In genomic region chr5:74934949-74935751, GRCh38 we compare ENCODE assay signal across 9 cellular contexts.
DNase-seq lines count a peak whose midpoint lies in the region; ATAC-seq and TF ChIP-seq lines count a peak whose summit lies in the region.
"Had no signal": no experiment of that assay in that cellular context is flagged by ENCODE, and none has a peak within 500 bp of the region (broad histone marks: within the 10 kb centered on the region; RNA-seq: fewer than 3 reads in every experiment).

No MANE protein-coding gene starts in this region.

- peaks cover 26% of the 10 kb centered on the region for H3K4me1 Mint-ChIP-seq in activated naive CD8-positive, alpha-beta T cell treated with anti-CD3 and anti-CD28 coated beads for 36 hours
- H3K4me1 Mint-ChIP-seq in Caco-2 (ENCODE audit: low read depth, unreplicated experiment), result no peaks in the 10 kb centered on the region

- H3K4me3 ChIP-seq in MG63 (no peak overlapping the region), kidney epithelial cell (ENCODE audit: low read depth, low read length) (no peak overlapping the region), Caco-2 (ENCODE audit: low read depth, low read length) (no peak overlapping the region)
- H3K4me3 ChIP-seq: ovary had no signal

- H3K4me3 Mint-ChIP-seq in activated naive CD8-positive, alpha-beta T cell treated with anti-CD3 and anti-CD28 coated beads for 36 hours, result peak overlapping the region; percentile 47
- H3K4me3 Mint-ChIP-seq in Caco-2 (ENCODE audit: unreplicated experiment), result no peak overlapping the region

- intact Hi-C loops in Caco-2 (cut with micrococcal nuclease; ENCODE audit: unreplicated experiment), result no loop called here

- CTCF ChIA-PET in Caco-2 (lab: Charles Lee), result interaction anchor here (0.8 kb wide), 1 partner anchor 14 kb away, joined by 4 read pairs; no protein-coding TSS in a partner anchor

- DNase-seq in ELR (ENCODE audit: low read depth) (peak; percentile 66), MG63 (peak; percentile 28), kidney epithelial cell (ENCODE audit: low read depth) (no peak), NCI-H345 (lab: John Stamatoyannopoulos, UW) (no peak), Caco-2 (no peak)
- DNase-seq in activated naive CD8-positive, alpha-beta T cell treated with anti-CD3 and anti-CD28 coated beads for 36 hours, result peak; percentile 19

- H3K9me3 ChIP-seq in MG63 (no peaks in the 10 kb centered on the region), Caco-2 (peaks cover 7% of the 10 kb centered on the region; the same call in 1 of the 2 replicates)
- H3K9me3 ChIP-seq: ovary had no signal

- ATAC-seq in HG03135 (IDR thresholded peaks at IDR 0.05; ENCODE audit: unreplicated experiment) (no peak), GM18517 (IDR thresholded peaks at IDR 0.05; ENCODE audit: unreplicated experiment) (no peak)

- H3K27me3 Mint-ChIP-seq in activated naive CD8-positive, alpha-beta T cell treated with anti-CD3 and anti-CD28 coated beads for 36 hours, result no peaks in the 10 kb centered on the region
- no peaks in the 10 kb centered on the region for H3K27me3 Mint-ChIP-seq in Caco-2 (ENCODE audit: insufficient read depth, unreplicated experiment)

- H3K4me1 ChIP-seq in Caco-2, result peaks cover 9% of the 10 kb centered on the region

- peak overlapping the region; percentile 65 for H3K27ac Mint-ChIP-seq in activated naive CD8-positive, alpha-beta T cell treated with anti-CD3 and anti-CD28 coated beads for 36 hours
- no peak overlapping the region for H3K27ac Mint-ChIP-seq in Caco-2 (ENCODE audit: unreplicated experiment)

- no peaks in the 10 kb centered on the region for H3K36me3 ChIP-seq in MG63
- H3K36me3 ChIP-seq in kidney epithelial cell (ENCODE audit: control insufficient read depth, insufficient read depth, low read length), result no peaks in the 10 kb centered on the region
- no peaks in the 10 kb centered on the region for H3K36me3 ChIP-seq in Caco-2 (ENCODE audit: control insufficient read depth, insufficient read depth, low read length)
- H3K36me3 ChIP-seq: ovary had no signal

- no TSS peak for BruUV-seq in Caco-2 (replicated peaks; lab: Mats Ljungman, UMichigan)

- no peaks in the 10 kb centered on the region for H3K9me3 Mint-ChIP-seq in activated naive CD8-positive, alpha-beta T cell treated with anti-CD3 and anti-CD28 coated beads for 36 hours
- peaks cover 9% of the 10 kb centered on the region for H3K9me3 Mint-ChIP-seq in Caco-2 (ENCODE audit: unreplicated experiment)

- H3K36me3 Mint-ChIP-seq in activated naive CD8-positive, alpha-beta T cell treated with anti-CD3 and anti-CD28 coated beads for 36 hours, result no peaks in the 10 kb centered on the region
- no peaks in the 10 kb centered on the region for H3K36me3 Mint-ChIP-seq in Caco-2 (ENCODE audit: insufficient read depth, unreplicated experiment)

- POLR2A ChIA-PET in Caco-2 (lab: Charles Lee), result no interaction called here

- H3K27me3 ChIP-seq in MG63, result no peaks in the 10 kb centered on the region
- H3K27me3 ChIP-seq in kidney epithelial cell (ENCODE audit: control insufficient read depth, insufficient read depth, low read length), result no peaks in the 10 kb centered on the region
- no peaks in the 10 kb centered on the region for H3K27me3 ChIP-seq in Caco-2 (replicated peaks; ENCODE audit: control insufficient read depth, insufficient read depth, low read length)
- H3K27me3 ChIP-seq: ovary had no signal

- TF ChIP-seq CTCF in kidney epithelial cell (IDR thresholded peaks at IDR 0.05; ENCODE audit: insufficient read depth, low read length, poor library complexity, severe bottlenecking), result peak; percentile 48
- no peak for TF ChIP-seq CTCF in Caco-2 (IDR thresholded peaks at IDR 0.05; ENCODE audit: insufficient read depth in 1 of 2, low read depth in 1 of 2, low read length in 1 of 2, severe bottlenecking in 1 of 2, unreplicated experiment in 1 of 2)

Comparison
In these comparisons a context has a peak if more than half of its experiments do, and no peak if none do; other contexts are left out.
1. DNase-seq: peak in ELR (single experiment), MG63 (single experiment) and activated naive CD8-positive, alpha-beta T cell treated with anti-CD3 and anti-CD28 coated beads for 36 hours (single experiment); none in kidney epithelial cell (single experiment), NCI-H345 (single experiment) and Caco-2 (0 of 2).